9 cellular contexts compared by ENCODE assay signal in the genomic region with DNA sequence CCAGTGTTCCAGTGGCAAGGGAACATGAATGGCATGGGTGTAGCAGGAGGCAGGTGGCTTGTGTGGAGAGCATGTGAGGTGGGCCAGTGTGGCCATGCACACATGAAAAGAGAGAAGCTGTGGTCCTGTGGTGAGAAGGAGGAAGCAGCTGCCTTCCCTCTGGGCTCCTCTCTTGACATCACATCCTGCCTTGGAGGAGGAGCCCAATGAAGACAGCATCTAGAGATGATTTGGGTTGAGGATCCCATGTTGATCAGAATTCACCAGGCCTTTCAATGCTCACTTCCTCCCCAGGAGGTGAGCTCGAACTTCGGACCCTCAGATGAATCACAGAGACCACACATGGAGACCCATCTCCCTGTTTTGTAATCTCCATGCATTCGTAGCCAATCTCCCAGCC.
DNase-seq lines count a peak whose midpoint lies in the region; ATAC-seq and TF ChIP-seq lines count a peak whose summit lies in the region.
"Had no signal": no experiment of that assay in that cellular context is flagged by ENCODE, and none has a peak within 500 bp of the region (broad histone marks: within the 10 kb centered on the region; RNA-seq: fewer than 3 reads in every experiment).

No MANE protein-coding gene starts in this region.

- no peak overlapping the region for H3K14ac ChIP-seq in mesenchymal stem cell (ENCODE audit: low read length in 2 of 2)

- peak; percentile 96 for DNase-seq in GDM1 (lab: John Stamatoyannopoulos, UW)
- DNase-seq in T-helper 22 cell (ENCODE audit: low read depth): peak; percentile 46
- no peak for DNase-seq in mesenchymal stem cell
- no peak for DNase-seq in chondrocyte (ENCODE audit: low spot score)
- no peak for DNase-seq in DMS 273 (lab: John Stamatoyannopoulos, UW; ENCODE audit: unreplicated experiment)
- no peak for DNase-seq in neural progenitor cell (ENCODE audit: low spot score)
- DNase-seq: NCI-H774 had no signal

- WGBS in mesenchymal stem cell: 78% methylated on average over 3 of the region's 3 CpGs

- H2BK12ac ChIP-seq in mesenchymal stem cell (ENCODE audit: low read length in 2 of 2): peak overlapping the region in 1 of 2 experiments; percentile 73

- H3K18ac ChIP-seq in mesenchymal stem cell (ENCODE audit: low read depth in 1 of 2, low read length in 2 of 2): peak overlapping the region in 1 of 2 experiments; percentile 82

- peaks cover 1% of the 10 kb centered on the region for H3K79me1 ChIP-seq in mesenchymal stem cell (replicated peaks; ENCODE audit: low read length, poor library complexity, severe bottlenecking)

- H2BK120ac ChIP-seq in mesenchymal stem cell (ENCODE audit: low read depth, low read length): no peak overlapping the region

- no peak overlapping the region for H3K27ac Mint-ChIP-seq in chondrocyte (ENCODE audit: unreplicated experiment)
- H3K27ac Mint-ChIP-seq in neural progenitor cell: no peak overlapping the region

- no peaks in the 10 kb centered on the region for H4K20me1 ChIP-seq in neural progenitor cell (ENCODE audit: low read depth)

- no peaks in the 10 kb centered on the region for H3K9me3 ChIP-seq in mesenchymal stem cell (ENCODE audit: control insufficient read depth, low read length)
- no peaks in the 10 kb centered on the region for H3K9me3 ChIP-seq in neural progenitor cell (ENCODE audit: low read depth)

- no peaks in the 10 kb centered on the region for H3K27me3 ChIP-seq in mesenchymal stem cell (ENCODE audit: control insufficient read depth in 1 of 2, insufficient read depth in 1 of 2, low read length in 2 of 2)
- no peaks in the 10 kb centered on the region for H3K27me3 ChIP-seq in neural progenitor cell

- no peak overlapping the region for H2BK15ac ChIP-seq in mesenchymal stem cell (ENCODE audit: low read depth, poor library complexity, severe bottlenecking)

- no peaks in the 10 kb centered on the region for H3K79me2 ChIP-seq in neural progenitor cell (ENCODE audit: low read depth)

- ATAC-seq in HG03280 (IDR thresholded peaks at IDR 0.05; ENCODE audit: unreplicated experiment) (peak; percentile 51), HG02610 (IDR thresholded peaks at IDR 0.05; ENCODE audit: unreplicated experiment) (no peak)

- no peaks in the 10 kb centered on the region for H3F3A ChIP-seq in neural progenitor cell (ENCODE audit: low read depth)

- H3K9me3 Mint-ChIP-seq in chondrocyte (ENCODE audit: low read depth) (no peaks in the 10 kb centered on the region), neural progenitor cell (no peaks in the 10 kb centered on the region)

- H3K36me3 ChIP-seq in mesenchymal stem cell (ENCODE audit: control insufficient read depth in 1 of 2, insufficient read depth in 2 of 2, low read depth in 1 of 2, low read length in 2 of 2) (no peaks in the 10 kb centered on the region), neural progenitor cell (no peaks in the 10 kb centered on the region)

- no peak overlapping the region for H3K23ac ChIP-seq in mesenchymal stem cell (ENCODE audit: low read length in 2 of 2)

- no peak for TF ChIP-seq CTCF in chondrocyte (IDR thresholded peaks at IDR 0.05)
- TF ChIP-seq CTCF in neural progenitor cell (IDR thresholded peaks at IDR 0.05): no peak

- no peak overlapping the region for H3K4me2 ChIP-seq in mesenchymal stem cell (ENCODE audit: low read length, poor library complexity, severe bottlenecking)
- no peak overlapping the region for H3K4me2 ChIP-seq in neural progenitor cell

- H3K9ac ChIP-seq in mesenchymal stem cell (ENCODE audit: low read length) (no peak overlapping the region), neural progenitor cell (no peak overlapping the region)

- no peaks in the 10 kb centered on the region for H3K36me3 Mint-ChIP-seq in chondrocyte (ENCODE audit: low read depth)
- no peaks in the 10 kb centered on the region for H3K36me3 Mint-ChIP-seq in neural progenitor cell

- H3K27ac ChIP-seq in mesenchymal stem cell (ENCODE audit: low read length, poor library complexity, severe bottlenecking) (no peak overlapping the region), neural progenitor cell (no peak overlapping the region)

- H3K4me3 Mint-ChIP-seq in chondrocyte (ENCODE audit: unreplicated experiment): no peak overlapping the region
- no peak overlapping the region for H3K4me3 Mint-ChIP-seq in neural progenitor cell

- no peak overlapping the region for H2BK5ac ChIP-seq in mesenchymal stem cell (ENCODE audit: low read depth, low read length, poor library complexity, severe bottlenecking)

- H4K8ac ChIP-seq in mesenchymal stem cell (ENCODE audit: low read length): no peak overlapping the region

- no peak overlapping the region for H3K4ac ChIP-seq in mesenchymal stem cell (ENCODE audit: low read depth in 1 of 2, low read length in 2 of 2)

- peak overlapping the region; percentile 21 for H2AK5ac ChIP-seq in mesenchymal stem cell (ENCODE audit: low read length, severe bottlenecking)

- no peaks in the 10 kb centered on the region for H3K27me3 Mint-ChIP-seq in chondrocyte (ENCODE audit: low read depth)
- H3K27me3 Mint-ChIP-seq in neural progenitor cell (ENCODE audit: insufficient read depth, low read depth): peaks cover 13% of the 10 kb centered on the region

- peaks cover 22% of the 10 kb centered on the region for H3K4me1 ChIP-seq in mesenchymal stem cell (ENCODE audit: control insufficient read depth, insufficient read depth, low read depth, low read length)
- no peaks in the 10 kb centered on the region for H3K4me1 ChIP-seq in neural progenitor cell

- H3K4me1 Mint-ChIP-seq in chondrocyte (ENCODE audit: low read depth): peaks cover 26% of the 10 kb centered on the region
- peaks cover 33% of the 10 kb centered on the region for H3K4me1 Mint-ChIP-seq in neural progenitor cell

- H2AFZ ChIP-seq in mesenchymal stem cell (ENCODE audit: low read depth, low read length) (no peak overlapping the region), neural progenitor cell (replicated peaks) (no peak overlapping the region)

- no peak overlapping the region for H3K4me3 ChIP-seq in mesenchymal stem cell (ENCODE audit: insufficient read depth in 1 of 2, low read depth in 1 of 2, low read length in 2 of 2)
- no peak overlapping the region for H3K4me3 ChIP-seq in neural progenitor cell

- peak overlapping the region; percentile 80 for H4K91ac ChIP-seq in mesenchymal stem cell (ENCODE audit: low read length)

Comparison
In these comparisons a context has a peak if more than half of its experiments do, and no peak if none do; other contexts are left out.
1. DNase-seq: peak in GDM1 (single experiment) and T-helper 22 cell (single experiment); none in mesenchymal stem cell (single experiment), chondrocyte (single experiment), DMS 273 (single experiment) and neural progenitor cell (single experiment).